In genomic region chr2:65129613-65130439, GRCh38 we compare ENCODE assay signal across 8 cellular contexts. TPM values are rescaled to one million over a fixed set of nuclear protein-coding genes. Genes with fewer than 3 reads are reported as not detected.
DNase-seq lines count a peak whose midpoint lies in the region; ATAC-seq and TF ChIP-seq lines count a peak whose summit lies in the region.

Gene RAB1A, minus strand, starts transcription at chr2:65130106. Its CDS starts 191 bp downstream, at chr2:65129915.

- peak within 1 kb of the TSS; percentile 69 for H2AFZ ChIP-seq in hepatocyte

- peak within 1 kb of the TSS; percentile 88 for H3K4me2 ChIP-seq in hepatocyte

- H3K27ac ChIP-seq in 22Rv1, result peak within 1 kb of the TSS; percentile 85
- H3K27ac ChIP-seq in hepatocyte, result peak within 1 kb of the TSS; percentile 99

- H3K4me1 ChIP-seq in hepatocyte (ENCODE audit: insufficient read depth), result peaks cover 23% of the 10 kb centered on the region

- H3K27me3 ChIP-seq in hepatocyte, result no peaks in the 10 kb centered on the region

- H4K20me1 ChIP-seq in hepatocyte (ENCODE audit: insufficient read depth, poor library complexity, severe bottlenecking), result peaks cover 44% of the 10 kb centered on the region

- DNase-seq in NCI-H2081 (lab: John Stamatoyannopoulos, UW) (peak; percentile 99), T1000 (lab: John Stamatoyannopoulos, UW) (peak; percentile 98), astrocyte of the hippocampus (ENCODE audit: low read depth, low spot score) (peak; percentile 100), hepatocyte (ENCODE audit: low spot score) (peak; percentile 100), retina (peak; percentile 96)

- no peaks in the 10 kb centered on the region for H3K36me3 ChIP-seq in hepatocyte (replicated peaks; ENCODE audit: insufficient read depth, low read depth)

- H3K9me3 ChIP-seq in hepatocyte (ENCODE audit: low read depth), result no peaks in the 10 kb centered on the region

- WGBS in hepatocyte (ENCODE audit: low lambda C conversion rate, missing lambda C conversion rate), result under 1% methylated on average over 52 of the region's 73 CpGs

- H3K79me2 ChIP-seq in hepatocyte, result peaks cover 50% of the 10 kb centered on the region

- ATAC-seq in GM18511 (IDR thresholded peaks at IDR 0.05; ENCODE audit: unreplicated experiment), result peak; percentile 96
- ATAC-seq in HG03039 (IDR thresholded peaks at IDR 0.05; ENCODE audit: unreplicated experiment), result peak; percentile 95

- no peaks in the 10 kb centered on the region for H3K9me2 ChIP-seq in hepatocyte (replicated peaks; ENCODE audit: insufficient read depth)

- H3K4me3 ChIP-seq in hepatocyte, result peak within 1 kb of the TSS; percentile 90

- TF ChIP-seq CTCF in 22Rv1 (IDR thresholded peaks at IDR 0.05), result peak; percentile 71
- TF ChIP-seq CTCF in hepatocyte (IDR thresholded peaks at IDR 0.05; ENCODE audit: poor library complexity), result peak; percentile 63

RNA-seq across cellular contexts. Expression of gene RAB1A, which starts in this region (rescaled TPM):
- 178 and 200 TPM in 2 replicates for total RNA-seq in hepatocyte
- polyA plus RNA-seq in hepatocyte, result 335 and 347 TPM in 2 replicates

Comparison
In these comparisons a context has a peak if more than half of its experiments do, and no peak if none do; other contexts are left out.
1. Peak in every context shown above with its lines: DNase-seq, ATAC-seq, H3K4me3 ChIP-seq and H3K27ac ChIP-seq.